In genomic region chr5:127839072-127839471, GRCh38 we compare ENCODE assay signal across 27 cellular contexts.
DNase-seq lines count a peak whose midpoint lies in the region; ATAC-seq, FAIRE-seq and TF ChIP-seq lines count a peak whose summit lies in the region.
"Had no signal": no experiment of that assay in that cellular context is flagged by ENCODE, and none has a peak within 500 bp of the region (broad histone marks: within the 10 kb centered on the region; RNA-seq: fewer than 3 reads in every experiment).

No MANE protein-coding gene starts in this region.

- H3K36me3 ChIP-seq in breast epithelium: no peaks in the 10 kb centered on the region
- no peaks in the 10 kb centered on the region for H3K36me3 ChIP-seq in GM12878 (ENCODE audit: control insufficient read depth in 2 of 2, insufficient read depth in 2 of 2, low read length in 1 of 2)
- H3K36me3 ChIP-seq: left ventricle myocardium inferior, suprapubic skin had no signal

- H3K27me3 Mint-ChIP-seq in MCF 10A (ENCODE audit: insufficient read depth, unreplicated experiment): no peaks in the 10 kb centered on the region
- H3K27me3 Mint-ChIP-seq: activated T-cell treated with anti-CD3 and anti-CD28 coated beads, Interleukin-2, amount 50 U/mL, for 24 hours had no signal

- H3K9me3 Mint-ChIP-seq in MCF 10A (ENCODE audit: unreplicated experiment): no peaks in the 10 kb centered on the region
- H3K9me3 Mint-ChIP-seq: activated T-cell treated with anti-CD3 and anti-CD28 coated beads, Interleukin-2, amount 50 U/mL, for 24 hours; GM23338 had no signal

- BruUV-seq in MCF 10A (replicated peaks; lab: Mats Ljungman, UMichigan) (no TSS peak), GM12878 (replicated peaks; lab: Mats Ljungman, UMichigan) (no TSS peak)

- no peak overlapping the region for H3K27ac ChIP-seq in breast epithelium
- H3K27ac ChIP-seq in GM12878 (ENCODE audit: control insufficient read depth, insufficient read depth): no peak overlapping the region
- H3K27ac ChIP-seq: epithelial cell of prostate, left ventricle myocardium inferior, RWPE1, SK-N-MC, suprapubic skin had no signal

- H3K27ac Mint-ChIP-seq in MCF 10A (ENCODE audit: low read depth, unreplicated experiment): peak overlapping the region; percentile 20
- H3K27ac Mint-ChIP-seq: activated CD4-positive, alpha-beta T cell treated with anti-CD3 and anti-CD28 coated beads, Interleukin-2, amount 10 ng/mL, durations not matched to agents 24 days and 14 days; activated T-cell treated with anti-CD3 and anti-CD28 coated beads, Interleukin-2, amount 50 U/mL, for 24 hours; GM23338; naive B cell had no signal

- no peaks in the 10 kb centered on the region for H4K20me1 ChIP-seq in GM12878 (ENCODE audit: control insufficient read depth, insufficient read depth)

- SMC1A ChIA-PET in GM12878 (lab: Charles Lee; ENCODE audit: uncharacterized antibody, unreplicated experiment): interaction anchor here (0.6 kb wide), 1 partner anchor 65 kb away, joined by 4 read pairs; no protein-coding TSS in a partner anchor

- POLR2A ChIA-PET in MCF 10A (lab: Yijun Ruan, JAX) (no interaction called here), GM12878 (lab: Charles Lee) (no interaction called here)

- H3K4me3 ChIP-seq in breast epithelium: no peak overlapping the region
- no peak overlapping the region for H3K4me3 ChIP-seq in GM12878
- H3K4me3 ChIP-seq: GM23338, left ventricle myocardium inferior, SK-N-MC, suprapubic skin had no signal

- no peak for TF ChIP-seq EP300 in GM12878 (IDR thresholded peaks at IDR 0.05; ENCODE audit: borderline replicate concordance in 1 of 2, control insufficient read depth in 1 of 2, low read depth in 2 of 2, low read length in 2 of 2)

- CTCF ChIA-PET in MCF 10A (lab: Yijun Ruan, JAX): interaction anchor here (0.6 kb wide), 2 partner anchors 17 to 422 kb away, joined by 3 read pairs; no protein-coding TSS in a partner anchor
- CTCF ChIA-PET in GM12878 (lab: Yijun Ruan, JAX): no interaction called here

- TF ChIP-seq POLR2A in breast epithelium (IDR thresholded peaks at IDR 0.05) (no peak), GM12878 (IDR thresholded peaks at IDR 0.05; ENCODE audit: low read depth, low read length) (no peak)

- ATAC-seq in HG03432 (IDR thresholded peaks at IDR 0.05; ENCODE audit: unreplicated experiment) (peak; percentile 37), GM12878 (peak; percentile 56), HG03135 (IDR thresholded peaks at IDR 0.05; ENCODE audit: unreplicated experiment) (no peak)

- no peak for FAIRE-seq in GM12878 (lab: Jason Lieb, UNC)
- FAIRE-seq: islet of Langerhans, urothelium cell line had no signal

- intact Hi-C loops in MCF 10A (cut with micrococcal nuclease) (no loop called here), breast epithelium (cut with DNase I; ENCODE audit: low total_unique reads) (no loop called here), GM12878 (cut with micrococcal nuclease; ENCODE audit: unreplicated experiment) (no loop called here)

- H3K36me3 Mint-ChIP-seq in MCF 10A (ENCODE audit: insufficient read depth, unreplicated experiment): no peaks in the 10 kb centered on the region

- no peak for TF ChIP-seq RAD21 in GM12878 (IDR thresholded peaks at IDR 0.05; ENCODE audit: insufficient read depth, low read depth, low read length)

- no peak overlapping the region for H3K4me3 Mint-ChIP-seq in MCF 10A (ENCODE audit: unreplicated experiment)
- H3K4me3 Mint-ChIP-seq: activated CD4-positive, alpha-beta T cell treated with anti-CD3 and anti-CD28 coated beads, Interleukin-2, amount 10 ng/mL, durations not matched to agents 24 days and 14 days; activated T-cell treated with anti-CD3 and anti-CD28 coated beads, Interleukin-2, amount 50 U/mL, for 24 hours; CD8-positive, alpha-beta memory T cell; GM23338; naive B cell had no signal

- H3K79me2 ChIP-seq in GM12878 (ENCODE audit: control insufficient read depth, insufficient read depth, low read length): no peaks in the 10 kb centered on the region

- no peak overlapping the region for H3K4me2 ChIP-seq in GM12878 (ENCODE audit: control insufficient read depth, insufficient read depth)
- H3K4me2 ChIP-seq: GM23338 had no signal

- H3K27me3 ChIP-seq in breast epithelium: no peaks in the 10 kb centered on the region
- no peaks in the 10 kb centered on the region for H3K27me3 ChIP-seq in GM12878 (replicated peaks in 1 of 2; ENCODE audit: control insufficient read depth in 2 of 2, insufficient read depth in 2 of 2, low read length in 1 of 2)
- H3K27me3 ChIP-seq: suprapubic skin had no signal

- H3K4me1 ChIP-seq in breast epithelium (no peaks in the 10 kb centered on the region), GM12878 (ENCODE audit: control insufficient read depth, insufficient read depth, low read length) (no peaks in the 10 kb centered on the region)
- H3K4me1 ChIP-seq: suprapubic skin had no signal

- H3K4me1 Mint-ChIP-seq in MCF 10A (ENCODE audit: insufficient read depth, unreplicated experiment): peaks cover 12% of the 10 kb centered on the region
- H3K4me1 Mint-ChIP-seq: CD8-positive, alpha-beta memory T cell had no signal

- in situ Hi-C loops in GM12878 (cut with MboI): no loop called here

- H3K9ac ChIP-seq in GM12878 (ENCODE audit: control insufficient read depth, insufficient read depth, low read length): no peak overlapping the region

- H2AFZ ChIP-seq in GM12878 (ENCODE audit: control insufficient read depth, low read depth, low read length): no peak overlapping the region
- H2AFZ ChIP-seq: GM23338 had no signal

- DNase-seq in MCF 10A (ENCODE audit: unreplicated experiment) (no peak), breast epithelium (ENCODE audit: low spot score in 2 of 2) (no peak), GM12878 (ENCODE audit: low read depth, low spot score) (no peak), cerebellar cortex (ENCODE audit: low spot score) (no peak), mucosa of gallbladder (ENCODE audit: low spot score) (no peak), NCI-H128 (lab: John Stamatoyannopoulos, UW; ENCODE audit: unreplicated experiment) (no peak)
- DNase-seq: activated CD4-positive, alpha-beta T cell treated with anti-CD3 and anti-CD28 coated beads, Interleukin-2, amount 10 ng/mL, durations not matched to agents 24 days and 14 days; activated T-cell treated with anti-CD3 and anti-CD28 coated beads, Interleukin-2, amount 50 U/mL, for 24 hours; CD8-positive, alpha-beta memory T cell; DMS79 treated with DMSO at 0.1 percent for 48 hours; glutamatergic neuron; left ventricle myocardium inferior; naive B cell; NCI-H1436; NCI-H2107; NCI-H446; NCI-H774; stimulated activated naive CD4-positive, alpha-beta T cell had no signal

- RAD21 ChIA-PET in GM12878 (lab: Charles Lee; ENCODE audit: unreplicated experiment): no interaction called here

- H3K9me3 ChIP-seq in breast epithelium (peaks cover 0 to 4% of the 10 kb centered on the region in 2 donors), GM12878 (replicated peaks; ENCODE audit: control insufficient read depth, insufficient read depth, low read length) (no peaks in the 10 kb centered on the region; the same call in 2 of the 3 replicates)
- H3K9me3 ChIP-seq: left ventricle myocardium inferior, suprapubic skin had no signal

- no peak for TF ChIP-seq CTCF in MCF 10A (IDR thresholded peaks at IDR 0.05; ENCODE audit: unreplicated experiment)
- no peak for TF ChIP-seq CTCF in breast epithelium (IDR thresholded peaks at IDR 0.05)
- no peak for TF ChIP-seq CTCF in GM12878 (IDR thresholded peaks at IDR 0.05 in 2 of 3, conservative IDR thresholded peaks at IDR 0.05 in 1 of 3; ENCODE audit: control insufficient read depth in 2 of 3, extremely low read depth in 1 of 3, insufficient read depth in 1 of 3, low read depth in 3 of 3, low read length in 3 of 3)

TF ChIP-seq in GM12878, 131 proteins besides CTCF, POLR2A, EP300 and RAD21 (continues in another document):
- no peak for TF ChIP-seq PBX3 (IDR thresholded peaks at IDR 0.05; ENCODE audit: insufficient replicate concordance, low read depth, low read length)
- TF ChIP-seq TAF1 (IDR thresholded peaks at IDR 0.05; ENCODE audit: borderline replicate concordance, low read depth, low read length): no peak
- TF ChIP-seq NFXL1 (IDR thresholded peaks at IDR 0.05; ENCODE audit: borderline replicate concordance): no peak
- no peak for TF ChIP-seq KLF5 (IDR thresholded peaks at IDR 0.05; ENCODE audit: partially characterized antibody)
- no peak for TF ChIP-seq CREM (IDR thresholded peaks at IDR 0.05; ENCODE audit: low read depth)
- TF ChIP-seq SRF (IDR thresholded peaks at IDR 0.05; ENCODE audit: low read depth in 2 of 2, low read length in 2 of 2): no peak
- TF ChIP-seq FOXM1 (IDR thresholded peaks at IDR 0.05; ENCODE audit: low read depth, low read length): no peak
- TF ChIP-seq RELB (IDR thresholded peaks at IDR 0.05; ENCODE audit: low read depth): no peak
- TF ChIP-seq IKZF1 (conservative IDR thresholded peaks at IDR 0.05): no peak
